ENCODE assay signal across 23 cellular contexts in the genomic region with DNA sequence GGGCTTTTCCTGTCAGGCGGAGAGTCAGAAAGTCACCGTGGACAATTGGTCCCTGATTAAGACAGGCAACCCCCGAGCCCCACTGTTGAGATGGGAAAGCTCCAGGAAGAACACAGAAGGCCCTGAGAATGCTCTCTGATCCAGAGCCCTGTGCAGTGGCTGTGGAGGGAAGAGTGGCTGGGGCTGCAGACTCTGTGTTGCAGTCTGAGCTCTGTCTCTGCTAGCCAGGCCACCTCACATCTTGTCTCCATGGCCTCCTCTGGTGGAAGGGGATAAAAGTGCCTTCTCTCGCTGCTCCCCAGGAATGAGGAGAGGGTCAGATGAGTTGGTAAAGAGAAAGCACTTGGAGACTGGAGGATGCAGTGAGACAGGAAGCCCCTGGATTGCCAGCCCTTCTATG.
DNase-seq lines count a peak whose midpoint lies in the region; ATAC-seq, FAIRE-seq and TF ChIP-seq lines count a peak whose summit lies in the region.
"Had no signal": no experiment of that assay in that cellular context is flagged by ENCODE, and none has a peak within 500 bp of the region (broad histone marks: within the 10 kb centered on the region; RNA-seq: fewer than 3 reads in every experiment).

No MANE protein-coding gene starts in this region.

- H3K36me3 ChIP-seq in hepatocyte (replicated peaks; ENCODE audit: insufficient read depth, low read depth): no peaks in the 10 kb centered on the region
- H3K36me3 ChIP-seq: thyroid gland had no signal

- no peak overlapping the region for H3K27ac Mint-ChIP-seq in HFFc6
- H3K27ac Mint-ChIP-seq: activated naive CD8-positive, alpha-beta T cell treated with anti-CD3 and anti-CD28 coated beads, Interleukin-2, amount 10 ng/mL, durations not matched to agents 7 days and 5 days had no signal

- no peak for ATAC-seq in GM18868 (IDR thresholded peaks at IDR 0.05; ENCODE audit: unreplicated experiment)
- ATAC-seq: activated CD4-positive, CD25-positive, alpha-beta regulatory T cell treated with anti-CD3 and anti-CD28 coated beads, Interleukin-2, amount 50 U/mL, for 24 hours; SK-N-SH treated with all-trans-retinoic acid at 6 μM for 48 hours had no signal

- H4K20me1 ChIP-seq in hepatocyte (ENCODE audit: insufficient read depth, poor library complexity, severe bottlenecking): no peaks in the 10 kb centered on the region

- H2AFZ ChIP-seq in hepatocyte: no peak overlapping the region

- no peaks in the 10 kb centered on the region for H3K4me1 Mint-ChIP-seq in HFFc6 (ENCODE audit: low read depth)
- H3K4me1 Mint-ChIP-seq: activated naive CD8-positive, alpha-beta T cell treated with anti-CD3 and anti-CD28 coated beads, Interleukin-2, amount 10 ng/mL, durations not matched to agents 7 days and 5 days; brain had no signal

- no peaks in the 10 kb centered on the region for H3K9me2 ChIP-seq in hepatocyte (replicated peaks; ENCODE audit: insufficient read depth)

- DNase-seq in DMS53 treated with DMSO at 0.1 percent for 48 hours (lab: John Stamatoyannopoulos, UW; ENCODE audit: unreplicated experiment): peak; percentile 18
- peak; percentile 17 for DNase-seq in OCI-M1 (lab: John Stamatoyannopoulos, UW)
- no peak for DNase-seq in hepatocyte (ENCODE audit: low spot score)
- DNase-seq in GM12891 (ENCODE audit: insufficient read length, low spot score): no peak
- no peak for DNase-seq in HFFc6
- DNase-seq: activated naive CD8-positive, alpha-beta T cell treated with anti-CD3 and anti-CD28 coated beads, Interleukin-2, amount 10 ng/mL, durations not matched to agents 7 days and 5 days; hippocampal formation; NCI-H1092; NCI-H2029; occipital lobe; stimulated activated CD4-positive, alpha-beta T cell treated with anti-CD3 and anti-CD28 coated beads, Interleukin-1b, Interleukin-23, amount 100 ng/mL, for 48 hours; stimulated activated naive CD4-positive, alpha-beta T cell treated with Interleukin-2 at 50 U/mL for 16 hours; T1000; thyroid gland had no signal

- no peaks in the 10 kb centered on the region for H3K27me3 ChIP-seq in hepatocyte
- H3K27me3 ChIP-seq: thyroid gland had no signal

- TF ChIP-seq CTCF in GM12873 (IDR thresholded peaks at IDR 0.05; ENCODE audit: insufficient read depth, low read depth, low read length, missing control alignments) (peak; percentile 18), hepatocyte (IDR thresholded peaks at IDR 0.05; ENCODE audit: poor library complexity) (peak; percentile 3), HFFc6 (IDR thresholded peaks at IDR 0.05) (no peak)

- H3K27me3 Mint-ChIP-seq in HFFc6 (ENCODE audit: insufficient read depth): peaks cover 52% of the 10 kb centered on the region
- H3K27me3 Mint-ChIP-seq: activated naive CD8-positive, alpha-beta T cell treated with anti-CD3 and anti-CD28 coated beads, Interleukin-2, amount 10 ng/mL, durations not matched to agents 7 days and 5 days had no signal

- H3K9me3 ChIP-seq in hepatocyte (ENCODE audit: low read depth): no peaks in the 10 kb centered on the region
- H3K9me3 ChIP-seq: thyroid gland had no signal

- no peak overlapping the region for H3K4me3 ChIP-seq in hepatocyte
- H3K4me3 ChIP-seq: lung, thyroid gland had no signal

- H3K79me2 ChIP-seq in hepatocyte: no peaks in the 10 kb centered on the region

- no peak overlapping the region for H3K27ac ChIP-seq in hepatocyte
- H3K27ac ChIP-seq: KMS-11, thyroid gland had no signal

- no peaks in the 10 kb centered on the region for H3K36me3 Mint-ChIP-seq in HFFc6 (ENCODE audit: low read depth)
- H3K36me3 Mint-ChIP-seq: activated naive CD8-positive, alpha-beta T cell treated with anti-CD3 and anti-CD28 coated beads, Interleukin-2, amount 10 ng/mL, durations not matched to agents 7 days and 5 days had no signal

- H3K4me1 ChIP-seq in hepatocyte (ENCODE audit: insufficient read depth): no peaks in the 10 kb centered on the region
- H3K4me1 ChIP-seq: thyroid gland had no signal

- TF ChIP-seq POLR2A in GM12891 (IDR thresholded peaks at IDR 0.05; ENCODE audit: low read depth, low read length): no peak

- 88% methylated on average over 4 of the region's 4 CpGs for WGBS in hepatocyte (ENCODE audit: low lambda C conversion rate, missing lambda C conversion rate)

- H3K4me3 Mint-ChIP-seq in HFFc6: no peak overlapping the region
- H3K4me3 Mint-ChIP-seq: activated naive CD8-positive, alpha-beta T cell treated with anti-CD3 and anti-CD28 coated beads, Interleukin-2, amount 10 ng/mL, durations not matched to agents 7 days and 5 days; brain had no signal

- no peak overlapping the region for H3K4me2 ChIP-seq in hepatocyte
- H3K4me2 ChIP-seq: KMS-11 had no signal

- no peaks in the 10 kb centered on the region for H3K9me3 Mint-ChIP-seq in HFFc6
- H3K9me3 Mint-ChIP-seq: activated naive CD8-positive, alpha-beta T cell treated with anti-CD3 and anti-CD28 coated beads, Interleukin-2, amount 10 ng/mL, durations not matched to agents 7 days and 5 days; brain had no signal

- no peak for FAIRE-seq in GM12891 (lab: Jason Lieb, UNC)
- FAIRE-seq: G401.6, keratinocyte had no signal

TF ChIP-seq in GM12891, 5 proteins besides CTCF, POLR2A, EP300 and RAD21:
- TF ChIP-seq PAX5 (IDR thresholded peaks at IDR 0.05; ENCODE audit: insufficient read depth, low read length, severe bottlenecking): no peak
- no peak for TF ChIP-seq SPI1 (IDR thresholded peaks at IDR 0.05; ENCODE audit: low read depth, low read length)
- TF ChIP-seq POLR2AphosphoS5 (IDR thresholded peaks at IDR 0.05; ENCODE audit: low read depth, low read length): no peak
- TF ChIP-seq TAF1 (IDR thresholded peaks at IDR 0.05; ENCODE audit: low read depth, low read length): no peak
- TF ChIP-seq POU2F2 (IDR thresholded peaks at IDR 0.05; ENCODE audit: low read depth, low read length): no peak

Comparison
In these comparisons a context has a peak if more than half of its experiments do, and no peak if none do; other contexts are left out.
1. DNase-seq: peak in DMS53 treated with DMSO at 0.1 percent for 48 hours (single experiment) and OCI-M1 (single experiment); none in hepatocyte (single experiment), GM12891 (single experiment) and HFFc6 (single experiment).